In genomic region chr10:97180986-97181385, GRCh38 we compare ENCODE assay signal across 20 cellular contexts. TPM values are rescaled to one million over a fixed set of nuclear protein-coding genes. Genes with fewer than 3 reads are reported as not detected.
"Had no signal": no experiment of that assay in that cellular context is flagged by ENCODE, and none has a peak within 500 bp of the region (broad histone marks: within the 10 kb centered on the region; RNA-seq: fewer than 3 reads in every experiment).

No MANE protein-coding gene starts in this region.

- H3K27ac ChIP-seq: heart left ventricle, neutrophil, uterus had no signal

- ATAC-seq: heart left ventricle; left lobe of liver; naive thymus-derived CD4-positive, alpha-beta T cell; right cardiac atrium had no signal

- H3K4me3 ChIP-seq: heart left ventricle, uterus had no signal

- H3K9me3 ChIP-seq: heart left ventricle, neutrophil, uterus had no signal

- FAIRE-seq: colon, endothelial cell of umbilical vein, frontal cortex, small intestine had no signal

- H3K36me3 ChIP-seq: heart left ventricle, neutrophil, uterus had no signal

- DNase-seq: erythroblast; heart left ventricle; hippocampal formation; mammary epithelial cell; naive thymus-derived CD4-positive, alpha-beta T cell; nephron progenitor cell; right cardiac atrium; small intestine; stimulated activated CD4-positive, alpha-beta T cell treated with anti-CD3 and anti-CD28 coated beads, Interleukin-2, amount 100 ng/mL, for 48 hours; stimulated activated naive CD4-positive, alpha-beta T cell treated with Interleukin-2 at 50 U/mL for 16 hours; trophoblast cell; uterus had no signal

RNA-seq across cellular contexts. Expression of gene SLIT1, which starts 4.8 kb away (rescaled TPM):
- total RNA-seq: glomerular endothelial cell, lower leg skin, mammary epithelial cell, osteocyte had no signal
- polyA plus RNA-seq: mammary epithelial cell; naive thymus-derived CD4-positive, alpha-beta T cell had no signal
